20 cellular contexts compared by ENCODE assay signal in the genomic region with DNA sequence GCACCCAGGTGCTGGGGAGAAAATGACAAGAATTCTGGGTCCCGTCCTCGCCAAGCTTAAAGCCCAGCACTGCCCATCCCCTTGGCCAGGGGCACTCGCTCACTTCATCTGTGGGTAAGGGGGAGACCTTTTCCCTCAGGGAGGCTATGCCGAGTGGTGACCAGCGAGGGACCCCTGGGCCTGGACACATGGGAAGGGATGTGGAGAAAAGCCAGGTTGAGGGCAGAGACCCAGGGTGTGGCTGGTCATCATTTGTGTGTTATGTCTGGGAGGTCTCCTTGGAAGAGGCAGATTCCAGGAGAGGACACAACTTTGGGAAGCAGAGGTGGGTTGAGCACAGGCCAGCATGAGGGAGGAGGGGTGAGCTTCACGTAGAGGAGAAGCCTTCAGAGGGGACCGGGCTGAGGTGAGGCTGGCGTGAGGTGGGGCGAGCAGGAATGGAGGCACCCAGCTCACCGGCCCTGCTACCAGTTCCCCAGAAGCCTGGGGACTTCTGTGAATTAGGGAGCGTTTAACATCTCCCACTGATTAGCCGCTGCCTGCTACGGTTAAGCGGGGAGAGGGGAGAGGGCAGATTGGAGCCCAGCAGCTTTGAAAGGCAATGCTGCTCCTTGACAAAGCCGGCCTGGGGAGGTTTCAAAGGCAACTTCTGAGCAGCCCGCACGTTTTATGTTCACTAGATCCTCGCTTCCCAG. TPM values are rescaled to one million over a fixed set of nuclear protein-coding genes. Genes with fewer than 3 reads are reported as not detected.
DNase-seq lines count a peak whose midpoint lies in the region; ATAC-seq, FAIRE-seq and TF ChIP-seq lines count a peak whose summit lies in the region.
"Had no signal": no experiment of that assay in that cellular context is flagged by ENCODE, and none has a peak within 500 bp of the region (broad histone marks: within the 10 kb centered on the region; RNA-seq: fewer than 3 reads in every experiment).

No MANE protein-coding gene starts in this region.

- no TSS peak for BruUV-seq in GM12878 (replicated peaks; lab: Mats Ljungman, UMichigan)

- peak; percentile 56 for ATAC-seq in GM23338
- ATAC-seq in GM12878 = no peak
- no peak for ATAC-seq in naive B cell (ENCODE audit: low read depth in 2 of 2)
- no peak for ATAC-seq in T-helper 17 cell
- ATAC-seq in GM19463 (IDR thresholded peaks at IDR 0.05; ENCODE audit: unreplicated experiment) = no peak

- H3K9me3 ChIP-seq in GM12878 (replicated peaks; ENCODE audit: control insufficient read depth, insufficient read depth, low read length) (no peaks in the 10 kb centered on the region), T-helper 17 cell (ENCODE audit: control insufficient read depth, low read length, poor library complexity, severe bottlenecking) (no peaks in the 10 kb centered on the region)
- H3K9me3 ChIP-seq: MG63, Peyer's patch, SJCRH30 had no signal

- WGBS in GM12878 (ENCODE audit: insufficient coverage, insufficient replicate concordance, low lambda C conversion rate, missing lambda C conversion rate) = 78% methylated on average over 18 of the region's 18 CpGs

- H3K36me3 ChIP-seq in GM23338 (ENCODE audit: insufficient read depth) = no peaks in the 10 kb centered on the region
- no peaks in the 10 kb centered on the region for H3K36me3 ChIP-seq in GM12878 (ENCODE audit: control insufficient read depth in 2 of 2, insufficient read depth in 2 of 2, low read length in 1 of 2)
- H3K36me3 ChIP-seq: MG63, Peyer's patch, SJCRH30 had no signal

- H3K27me3 Mint-ChIP-seq in GM23338 (ENCODE audit: insufficient read depth, low read depth, poor library complexity) (peaks cover 11% of the 10 kb centered on the region), naive B cell (peaks cover 17 to 50% (median 30%) of the 10 kb centered on the region in 3 donors), T-helper 17 cell (peaks cover 72% of the 10 kb centered on the region)

- H3K79me2 ChIP-seq in GM23338 (replicated peaks; ENCODE audit: insufficient read depth) = no peaks in the 10 kb centered on the region
- H3K79me2 ChIP-seq in GM12878 (ENCODE audit: control insufficient read depth, insufficient read depth, low read length) = peaks cover 32% of the 10 kb centered on the region

- SMC1A ChIA-PET in GM12878 (lab: Charles Lee; ENCODE audit: uncharacterized antibody, unreplicated experiment) = interaction anchor here (0.6 to 1.6 kb wide), 3 partner anchors 26 to 572 kb away, joined by 3 to 4 read pairs (median 3); a partner anchor contains a TSS

- H2AFZ ChIP-seq in GM23338 (0 out of 2 replicates have a peak overlapping the region, but pooled peaks have one; percentile 63), GM12878 (ENCODE audit: control insufficient read depth, low read depth, low read length) (no peak overlapping the region)
- H2AFZ ChIP-seq: GM23248 had no signal

- FAIRE-seq in GM12878 (lab: Jason Lieb, UNC) = no peak
- FAIRE-seq: GM19239 had no signal

- TF ChIP-seq CTCF in GM23338 (conservative IDR thresholded peaks at IDR 0.05; ENCODE audit: low read depth in 2 of 2) = no peak
- no peak for TF ChIP-seq CTCF in GM12878 (IDR thresholded peaks at IDR 0.05 in 2 of 3, conservative IDR thresholded peaks at IDR 0.05 in 1 of 3; ENCODE audit: control insufficient read depth in 2 of 3, extremely low read depth in 1 of 3, insufficient read depth in 1 of 3, low read depth in 3 of 3, low read length in 3 of 3)

- H3F3A ChIP-seq in GM23338 (replicated peaks; ENCODE audit: low read depth) = no peaks in the 10 kb centered on the region

- intact Hi-C loops in GM12878 (cut with micrococcal nuclease; ENCODE audit: unreplicated experiment) = no loop called here

- H3K9me3 Mint-ChIP-seq in GM23338 = no peaks in the 10 kb centered on the region
- no peaks in the 10 kb centered on the region for H3K9me3 Mint-ChIP-seq in naive B cell

- H3K4me3 Mint-ChIP-seq in GM23338 (no peak overlapping the region), naive B cell (peak overlapping the region in 1 of 8 donors; percentile 26), T-helper 17 cell (no peak overlapping the region)
- H3K4me3 Mint-ChIP-seq: CD4-positive, CD25-positive, alpha-beta regulatory T cell had no signal

- H3K36me3 Mint-ChIP-seq in GM23338 (ENCODE audit: low read depth) (no peaks in the 10 kb centered on the region), naive B cell (no peaks in the 10 kb centered on the region), T-helper 17 cell (ENCODE audit: low read depth) (no peaks in the 10 kb centered on the region)
- H3K36me3 Mint-ChIP-seq: CD4-positive, CD25-positive, alpha-beta regulatory T cell had no signal

- POLR2A ChIA-PET in GM12878 (lab: Charles Lee) = interaction anchor here (0.8 kb wide), 1 partner anchor 81 kb away, joined by 3 read pairs; no protein-coding TSS in a partner anchor

- in situ Hi-C loops in GM12878 (cut with MboI) = no loop called here

- no peaks in the 10 kb centered on the region for H3K9me2 ChIP-seq in GM23338 (ENCODE audit: insufficient read depth)

- DNase-seq in GM23338 (ENCODE audit: low spot score) (no peak), GM12878 (ENCODE audit: low read depth, low spot score) (no peak), naive B cell (no peak), T-helper 17 cell (no peak), NCI-H1436 (lab: John Stamatoyannopoulos, UW) (no peak)
- DNase-seq: CD4-positive, CD25-positive, alpha-beta regulatory T cell; EL; HCEC 1CT; MG63; NCI-H1417 treated with DMSO at 0.1 percent for 48 hours; NCI-H187 treated with DMSO at 0.1 percent for 48 hours; NCI-H2107; NCI-H748 treated with DMSO at 0.1 percent for 48 hours; NK-92 treated with Interleukin-12 subunit alpha and Interleukin-12 subunit beta, amount 100 ng/mL, for 24 hours; Peyer's patch; SJCRH30 had no signal

- H3K27me3 ChIP-seq in GM23338 (ENCODE audit: insufficient read depth) (no peaks in the 10 kb centered on the region), GM12878 (replicated peaks in 1 of 2; ENCODE audit: control insufficient read depth in 2 of 2, insufficient read depth in 2 of 2, low read length in 1 of 2) (no peaks in the 10 kb centered on the region)
- H3K27me3 ChIP-seq: MG63, Peyer's patch, SJCRH30 had no signal

- H3K9ac ChIP-seq in GM12878 (ENCODE audit: control insufficient read depth, insufficient read depth, low read length) = no peak overlapping the region
- H3K9ac ChIP-seq: GM23248 had no signal

- H3K4me3 ChIP-seq in GM23338 (no peak overlapping the region), GM12878 (peak overlapping the region; percentile 62; the same call in 1 of the 2 replicates)
- H3K4me3 ChIP-seq: GM23248, MG63, Peyer's patch, SJCRH30 had no signal

- RAD21 ChIA-PET in GM12878 (lab: Charles Lee; ENCODE audit: unreplicated experiment) = interaction anchor here (1.0 kb wide), 1 partner anchor 81 kb away, joined by 3 read pairs; no protein-coding TSS in a partner anchor

- no peak overlapping the region for H3K4me2 ChIP-seq in GM23338
- peak overlapping the region; percentile 83 for H3K4me2 ChIP-seq in GM12878 (ENCODE audit: control insufficient read depth, insufficient read depth)

- TF ChIP-seq POLR2A in GM12878 (IDR thresholded peaks at IDR 0.05; ENCODE audit: low read depth, low read length) = no peak

- no peaks in the 10 kb centered on the region for H4K20me1 ChIP-seq in GM23338 (replicated peaks; ENCODE audit: insufficient read depth)
- no peaks in the 10 kb centered on the region for H4K20me1 ChIP-seq in GM12878 (ENCODE audit: control insufficient read depth, insufficient read depth)

- TF ChIP-seq EP300 in GM12878 (IDR thresholded peaks at IDR 0.05; ENCODE audit: borderline replicate concordance in 1 of 2, control insufficient read depth in 1 of 2, low read depth in 2 of 2, low read length in 2 of 2) = no peak

- H3K4me1 Mint-ChIP-seq in GM23338 (peaks cover 17% of the 10 kb centered on the region), naive B cell (peaks cover 27 to 34% (median 33%) of the 10 kb centered on the region in 3 donors), T-helper 17 cell (peaks cover 15% of the 10 kb centered on the region)

- H3K4me1 ChIP-seq in GM23338 (ENCODE audit: insufficient read depth) = no peaks in the 10 kb centered on the region
- H3K4me1 ChIP-seq in GM12878 (ENCODE audit: control insufficient read depth, insufficient read depth, low read length) = peaks cover 27% of the 10 kb centered on the region

- H3K27ac ChIP-seq in GM23338 (ENCODE audit: low read depth) (no peak overlapping the region), GM12878 (ENCODE audit: control insufficient read depth, insufficient read depth) (no peak overlapping the region), temporal lobe (ENCODE audit: low read depth, low read length) (peak overlapping the region; percentile 59)
- H3K27ac ChIP-seq: GM23248, Peyer's patch, SJCRH30 had no signal

- CTCF ChIA-PET in GM12878 (lab: Yijun Ruan, JAX) = interaction anchor here (0.7 to 6.4 kb wide), 4 partner anchors 16 to 1947 kb away, joined by 3 to 58 read pairs (median 4); a partner anchor contains a TSS

- no peak overlapping the region for H3K27ac Mint-ChIP-seq in GM23338
- H3K27ac Mint-ChIP-seq in naive B cell = peak overlapping the region in 4 of 6 donors; percentile 26 to 91 (median 68)
- H3K27ac Mint-ChIP-seq in T-helper 17 cell = no peak overlapping the region
- H3K27ac Mint-ChIP-seq: CD4-positive, CD25-positive, alpha-beta regulatory T cell had no signal

- no peak for TF ChIP-seq RAD21 in GM12878 (IDR thresholded peaks at IDR 0.05; ENCODE audit: insufficient read depth, low read depth, low read length)

RNA-seq across cellular contexts. Expression of a gene that starts 25.8 kb away (rescaled TPM):
- total RNA-seq in GM23338 (2014; rRNA removed; shearing (Covaris generic)) = 48.4 and 56.3 TPM in 2 replicates
- 18.7 and 19.9 TPM in 2 replicates for polyA plus RNA-seq in GM23338 (2016; fragmentation: Nextera tagmentation; extraction: Ambion mirVana)
- 28.9 and 37.4 TPM in 2 replicates for total RNA-seq in GM12878 (2013; cell fraction: nucleolus; rRNA removed)
- 2.3 and 2.4 TPM in 2 replicates for total RNA-seq in GM12878 (2014; rRNA removed)
- total RNA-seq in GM12878 (2014; rRNA removed; fragmentation: Illumina TruSeq; extraction: Trizol) = 1.4 and 2.4 TPM in 2 replicates
- 7.5 and 8.7 TPM in 2 replicates for total RNA-seq in GM12878 (2021)
- 6.9 TPM for polyA plus RNA-seq in GM12878 (2011; ENCODE audit: low read depth)
- 3.8 and 9.2 TPM in 2 replicates for polyA plus RNA-seq in GM12878 (2011; rRNA removed)
- polyA plus RNA-seq in GM12878 (2011; cell fraction: cytosol; rRNA removed) = 10.4 and 13.9 TPM in 2 replicates
- polyA plus RNA-seq in GM12878 (2011; cell fraction: nucleus; rRNA removed) = 13.1 and 14.9 TPM in 2 replicates
- polyA plus RNA-seq in GM12878 (2012) = 16.1 and 16.9 TPM in 2 replicates
- polyA plus RNA-seq in GM12878 (2014; fragmentation: Illumina TruSeq; extraction: Trizol) = 2.3 and 4.5 TPM in 2 replicates
- 1 to 10 TPM; 1.4 to 1.5 TPM for polyA plus RNA-seq in GM12878 (2014; fragmentation: Nextera tagmentation; extraction: Ambion mirVana)
- polyA plus RNA-seq in GM12878 (2014; rRNA removed) = 2.9 and 4.1 TPM in 2 replicates
- 1 to 10 TPM in 1 of 2 experiments, under 1 TPM in 1; 0.97 to 1.4 TPM for polyA plus RNA-seq in GM12878 (2016; fragmentation: Nextera tagmentation; extraction: Ambion mirVana)
- 15.3 and 21.6 TPM in 2 replicates for polyA minus RNA-seq in GM12878 (2011; rRNA and poly(A)+ RNA removed)
- 12.3 and 12.7 TPM in 2 replicates for polyA minus RNA-seq in GM12878 (2011; cell fraction: cytosol; rRNA and poly(A)+ RNA removed)
- polyA minus RNA-seq in GM12878 (2011; cell fraction: nucleus; rRNA and poly(A)+ RNA removed) = 11.2 and 13.6 TPM in 2 replicates
- under 1 TPM in 5 of 6 donors, not detected in 1; 0.24 to 0.74 (median 0.38) TPM for polyA plus RNA-seq in naive B cell (ENCODE audit: low read depth in 6 of 6)
- 12.8 TPM for total RNA-seq in temporal lobe
- total RNA-seq in T-helper 17 cell = 1 to 10 TPM; 5.2 to 5.3 TPM

Comparison
In these comparisons a context has a peak if more than half of its experiments do, and no peak if none do; other contexts are left out.
1. H3K27ac Mint-ChIP-seq: peak in naive B cell (4 of 6); none in GM23338 (single experiment) and T-helper 17 cell (single experiment).